Comparison of ENCODE assay signal across 1 cellular context in the genomic region with DNA sequence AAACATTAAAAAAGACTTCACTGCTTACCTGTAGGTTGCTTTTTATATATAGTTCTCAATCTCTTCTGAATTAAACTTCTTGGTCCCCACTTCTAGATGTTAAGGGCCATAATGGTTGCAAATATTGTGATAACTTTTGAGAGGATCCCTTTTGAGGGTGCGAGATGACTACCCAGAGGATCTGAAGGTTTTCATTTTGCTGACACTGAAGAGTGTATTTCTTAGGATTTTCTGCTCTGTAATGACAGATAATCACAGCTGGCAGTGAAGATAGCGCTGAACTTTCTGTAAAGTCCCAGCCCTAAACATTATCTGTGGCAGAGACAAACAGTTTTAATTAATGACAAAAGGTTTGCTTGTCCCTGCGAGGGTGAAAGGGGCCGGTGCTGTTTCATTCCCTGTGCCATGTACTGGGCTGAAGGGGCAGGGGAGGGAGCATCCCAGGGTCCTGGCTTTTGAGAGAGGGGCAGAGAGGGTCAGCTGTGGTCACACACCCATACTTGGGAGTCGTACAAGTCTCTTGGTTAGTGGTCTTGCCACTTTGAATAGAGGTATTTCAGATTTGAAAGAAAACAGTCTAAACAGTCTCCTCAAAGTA.
TF ChIP-seq lines count a peak whose summit lies in the region.

No MANE protein-coding gene starts in this region.

TF ChIP-seq in K562, 482 proteins besides CTCF, POLR2A, EP300 and RAD21 (continued from another document and continues in another):
- TF ChIP-seq, protein P1, sequence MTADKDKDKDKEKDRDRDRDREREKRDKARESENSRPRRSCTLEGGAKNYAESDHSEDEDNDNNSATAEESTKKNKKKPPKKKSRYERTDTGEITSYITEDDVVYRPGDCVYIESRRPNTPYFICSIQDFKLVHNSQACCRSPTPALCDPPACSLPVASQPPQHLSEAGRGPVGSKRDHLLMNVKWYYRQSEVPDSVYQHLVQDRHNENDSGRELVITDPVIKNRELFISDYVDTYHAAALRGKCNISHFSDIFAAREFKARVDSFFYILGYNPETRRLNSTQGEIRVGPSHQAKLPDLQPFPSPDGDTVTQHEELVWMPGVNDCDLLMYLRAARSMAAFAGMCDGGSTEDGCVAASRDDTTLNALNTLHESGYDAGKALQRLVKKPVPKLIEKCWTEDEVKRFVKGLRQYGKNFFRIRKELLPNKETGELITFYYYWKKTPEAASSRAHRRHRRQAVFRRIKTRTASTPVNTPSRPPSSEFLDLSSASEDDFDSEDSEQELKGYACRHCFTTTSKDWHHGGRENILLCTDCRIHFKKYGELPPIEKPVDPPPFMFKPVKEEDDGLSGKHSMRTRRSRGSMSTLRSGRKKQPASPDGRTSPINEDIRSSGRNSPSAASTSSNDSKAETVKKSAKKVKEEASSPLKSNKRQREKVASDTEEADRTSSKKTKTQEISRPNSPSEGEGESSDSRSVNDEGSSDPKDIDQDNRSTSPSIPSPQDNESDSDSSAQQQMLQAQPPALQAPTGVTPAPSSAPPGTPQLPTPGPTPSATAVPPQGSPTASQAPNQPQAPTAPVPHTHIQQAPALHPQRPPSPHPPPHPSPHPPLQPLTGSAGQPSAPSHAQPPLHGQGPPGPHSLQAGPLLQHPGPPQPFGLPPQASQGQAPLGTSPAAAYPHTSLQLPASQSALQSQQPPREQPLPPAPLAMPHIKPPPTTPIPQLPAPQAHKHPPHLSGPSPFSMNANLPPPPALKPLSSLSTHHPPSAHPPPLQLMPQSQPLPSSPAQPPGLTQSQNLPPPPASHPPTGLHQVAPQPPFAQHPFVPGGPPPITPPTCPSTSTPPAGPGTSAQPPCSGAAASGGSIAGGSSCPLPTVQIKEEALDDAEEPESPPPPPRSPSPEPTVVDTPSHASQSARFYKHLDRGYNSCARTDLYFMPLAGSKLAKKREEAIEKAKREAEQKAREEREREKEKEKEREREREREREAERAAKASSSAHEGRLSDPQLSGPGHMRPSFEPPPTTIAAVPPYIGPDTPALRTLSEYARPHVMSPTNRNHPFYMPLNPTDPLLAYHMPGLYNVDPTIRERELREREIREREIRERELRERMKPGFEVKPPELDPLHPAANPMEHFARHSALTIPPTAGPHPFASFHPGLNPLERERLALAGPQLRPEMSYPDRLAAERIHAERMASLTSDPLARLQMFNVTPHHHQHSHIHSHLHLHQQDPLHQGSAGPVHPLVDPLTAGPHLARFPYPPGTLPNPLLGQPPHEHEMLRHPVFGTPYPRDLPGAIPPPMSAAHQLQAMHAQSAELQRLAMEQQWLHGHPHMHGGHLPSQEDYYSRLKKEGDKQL (CRISPR knock-in tag; IDR thresholded peaks at IDR 0.05; ENCODE audit: borderline replicate concordance), result no peak
- TF ChIP-seq, protein P2, sequence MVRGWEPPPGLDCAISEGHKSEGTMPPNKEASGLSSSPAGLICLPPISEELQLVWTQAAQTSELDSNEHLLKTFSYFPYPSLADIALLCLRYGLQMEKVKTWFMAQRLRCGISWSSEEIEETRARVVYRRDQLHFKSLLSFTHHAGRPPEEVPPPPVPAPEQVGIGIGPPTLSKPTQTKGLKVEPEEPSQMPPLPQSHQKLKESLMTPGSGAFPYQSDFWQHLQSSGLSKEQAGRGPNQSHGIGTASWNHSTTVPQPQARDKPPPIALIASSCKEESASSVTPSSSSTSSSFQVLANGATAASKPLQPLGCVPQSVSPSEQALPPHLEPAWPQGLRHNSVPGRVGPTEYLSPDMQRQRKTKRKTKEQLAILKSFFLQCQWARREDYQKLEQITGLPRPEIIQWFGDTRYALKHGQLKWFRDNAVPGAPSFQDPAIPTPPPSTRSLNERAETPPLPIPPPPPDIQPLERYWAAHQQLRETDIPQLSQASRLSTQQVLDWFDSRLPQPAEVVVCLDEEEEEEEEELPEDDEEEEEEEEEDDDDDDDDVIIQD (CRISPR knock-in tag; IDR thresholded peaks at IDR 0.05), result no peak
- peak; percentile 73 for TF ChIP-seq BCOR (IDR thresholded peaks at IDR 0.05)
- peak; percentile 60; the same call in 1 of the 2 replicates for TF ChIP-seq PHB2 (IDR thresholded peaks at IDR 0.05; ENCODE audit: low read depth)
- TF ChIP-seq PML (IDR thresholded peaks at IDR 0.05; ENCODE audit: low read length), result peak; percentile 91
- TF ChIP-seq CBFA2T2 (conservative IDR thresholded peaks at IDR 0.05), result peak; percentile 88
- peak; percentile 77 for TF ChIP-seq FOXM1 (IDR thresholded peaks at IDR 0.05; ENCODE audit: low read depth)
- TF ChIP-seq FOXM1 (CRISPR knock-in tag; IDR thresholded peaks at IDR 0.05; ENCODE audit: low read depth), result no peak
- TF ChIP-seq SIX5 (IDR thresholded peaks at IDR 0.05; ENCODE audit: borderline replicate concordance in 1 of 2, insufficient read depth in 1 of 2, low read depth in 1 of 2, low read length in 2 of 2), result no peak
- peak; percentile 87 for TF ChIP-seq MTA2 (IDR thresholded peaks at IDR 0.05; ENCODE audit: low read depth)
- peak; percentile 58 to 83; a peak in 2 of 4 replicates for TF ChIP-seq TRIM24 (IDR thresholded peaks at IDR 0.05)
- no peak for TF ChIP-seq PTBP1 (IDR thresholded peaks at IDR 0.05; ENCODE audit: low read depth, low read length)
- no peak for TF ChIP-seq MXI1 (IDR thresholded peaks at IDR 0.05; ENCODE audit: low read depth, low read length)
- TF ChIP-seq ZKSCAN8 (CRISPR knock-in tag; IDR thresholded peaks at IDR 0.05), result no peak
- TF ChIP-seq, protein P3, sequence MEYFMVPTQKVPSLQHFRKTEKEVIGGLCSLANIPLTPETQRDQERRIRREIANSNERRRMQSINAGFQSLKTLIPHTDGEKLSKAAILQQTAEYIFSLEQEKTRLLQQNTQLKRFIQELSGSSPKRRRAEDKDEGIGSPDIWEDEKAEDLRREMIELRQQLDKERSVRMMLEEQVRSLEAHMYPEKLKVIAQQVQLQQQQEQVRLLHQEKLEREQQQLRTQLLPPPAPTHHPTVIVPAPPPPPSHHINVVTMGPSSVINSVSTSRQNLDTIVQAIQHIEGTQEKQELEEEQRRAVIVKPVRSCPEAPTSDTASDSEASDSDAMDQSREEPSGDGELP (CRISPR knock-in tag; IDR thresholded peaks at IDR 0.05; ENCODE audit: borderline replicate concordance), result peak; percentile 42; the same call in 1 of the 2 replicates
- TF ChIP-seq ZNF316 (IDR thresholded peaks at IDR 0.05), result peak; percentile 49
- peak; percentile 86 for TF ChIP-seq SMARCC2 (IDR thresholded peaks at IDR 0.05; ENCODE audit: low read depth)
- TF ChIP-seq CEBPB (tag; IDR thresholded peaks at IDR 0.05), result no peak
- TF ChIP-seq POLR2B (IDR thresholded peaks at IDR 0.05; ENCODE audit: low read depth, partially characterized antibody), result no peak
- peak; percentile 79 for TF ChIP-seq MAFG (tag; conservative IDR thresholded peaks at IDR 0.05)
- TF ChIP-seq KDM4B (IDR thresholded peaks at IDR 0.05; ENCODE audit: borderline replicate concordance in 2 of 2, low read depth in 1 of 2), result no peak
- TF ChIP-seq MTA3 (IDR thresholded peaks at IDR 0.05; ENCODE audit: borderline replicate concordance), result no peak
- no peak for TF ChIP-seq ZBTB17 (CRISPR knock-in tag; IDR thresholded peaks at IDR 0.05)
- TF ChIP-seq CBX3 (IDR thresholded peaks at IDR 0.05; ENCODE audit: borderline replicate concordance in 1 of 2, low read length in 2 of 2), result peak in 1 of 2 experiments; percentile 20; a peak in 1 of 3 replicates
- peak; percentile 68 for TF ChIP-seq MAFK (IDR thresholded peaks at IDR 0.05; ENCODE audit: low read length)
- TF ChIP-seq PHF21A (IDR thresholded peaks at IDR 0.05; ENCODE audit: borderline replicate concordance, low read depth), result no peak
- peak; percentile 42; the same call in 1 of the 2 replicates for TF ChIP-seq DMBX1 (CRISPR knock-in tag; IDR thresholded peaks at IDR 0.05; ENCODE audit: borderline replicate concordance)
- TF ChIP-seq NFIX (CRISPR knock-in tag; IDR thresholded peaks at IDR 0.05; ENCODE audit: low read depth), result no peak
- TF ChIP-seq ADNP (tag; IDR thresholded peaks at IDR 0.05), result no peak
- no peak for TF ChIP-seq ZNF583 (CRISPR knock-in tag; IDR thresholded peaks at IDR 0.05)
- TF ChIP-seq ZNF124 (CRISPR knock-in tag; IDR thresholded peaks at IDR 0.05), result no peak
- TF ChIP-seq ZNF57 (CRISPR knock-in tag; IDR thresholded peaks at IDR 0.05), result no peak
- TF ChIP-seq RCOR1 (IDR thresholded peaks at IDR 0.05; ENCODE audit: borderline replicate concordance in 1 of 2, low read depth in 2 of 2, low read length in 2 of 2), result peak; percentile 55 to 89; a peak in 3 of 4 replicates
- TF ChIP-seq EP400 (IDR thresholded peaks at IDR 0.05), result no peak
- peak; percentile 94 for TF ChIP-seq DPF2 (IDR thresholded peaks at IDR 0.05)
- TF ChIP-seq ZNF584 (CRISPR knock-in tag; IDR thresholded peaks at IDR 0.05; ENCODE audit: low read depth), result peak; percentile 42; the same call in 1 of the 2 replicates
- TF ChIP-seq NFE2 (IDR thresholded peaks at IDR 0.05; ENCODE audit: low read depth), result peak; percentile 86
- no peak for TF ChIP-seq NRF1 (conservative IDR thresholded peaks at IDR 0.05 in 1 of 2, IDR thresholded peaks at IDR 0.05 in 1 of 2)
- no peak for TF ChIP-seq MED1 (CRISPR knock-in tag; IDR thresholded peaks at IDR 0.05; ENCODE audit: borderline replicate concordance)
- 0 out of 2 replicates have a peak, but pooled peaks have one; percentile 42 for TF ChIP-seq ZNF644 (tag; IDR thresholded peaks at IDR 0.05; ENCODE audit: low read depth)
- TF ChIP-seq MBD2 (IDR thresholded peaks at IDR 0.05; ENCODE audit: borderline replicate concordance, low read depth), result 0 out of 2 replicates have a peak, but pooled peaks have one; percentile 36
- TF ChIP-seq NCOR1 (IDR thresholded peaks at IDR 0.05), result peak; percentile 88
- no peak for TF ChIP-seq XRCC3 (IDR thresholded peaks at IDR 0.05)
- TF ChIP-seq ETS2 (tag; IDR thresholded peaks at IDR 0.05; ENCODE audit: borderline replicate concordance, poor library complexity, severe bottlenecking), result no peak
- TF ChIP-seq, protein P4, sequence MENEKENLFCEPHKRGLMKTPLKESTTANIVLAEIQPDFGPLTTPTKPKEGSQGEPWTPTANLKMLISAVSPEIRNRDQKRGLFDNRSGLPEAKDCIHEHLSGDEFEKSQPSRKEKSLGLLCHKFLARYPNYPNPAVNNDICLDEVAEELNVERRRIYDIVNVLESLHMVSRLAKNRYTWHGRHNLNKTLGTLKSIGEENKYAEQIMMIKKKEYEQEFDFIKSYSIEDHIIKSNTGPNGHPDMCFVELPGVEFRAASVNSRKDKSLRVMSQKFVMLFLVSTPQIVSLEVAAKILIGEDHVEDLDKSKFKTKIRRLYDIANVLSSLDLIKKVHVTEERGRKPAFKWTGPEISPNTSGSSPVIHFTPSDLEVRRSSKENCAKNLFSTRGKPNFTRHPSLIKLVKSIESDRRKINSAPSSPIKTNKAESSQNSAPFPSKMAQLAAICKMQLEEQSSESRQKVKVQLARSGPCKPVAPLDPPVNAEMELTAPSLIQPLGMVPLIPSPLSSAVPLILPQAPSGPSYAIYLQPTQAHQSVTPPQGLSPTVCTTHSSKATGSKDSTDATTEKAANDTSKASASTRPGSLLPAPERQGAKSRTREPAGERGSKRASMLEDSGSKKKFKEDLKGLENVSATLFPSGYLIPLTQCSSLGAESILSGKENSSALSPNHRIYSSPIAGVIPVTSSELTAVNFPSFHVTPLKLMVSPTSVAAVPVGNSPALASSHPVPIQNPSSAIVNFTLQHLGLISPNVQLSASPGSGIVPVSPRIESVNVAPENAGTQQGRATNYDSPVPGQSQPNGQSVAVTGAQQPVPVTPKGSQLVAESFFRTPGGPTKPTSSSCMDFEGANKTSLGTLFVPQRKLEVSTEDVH (IDR thresholded peaks at IDR 0.05; ENCODE audit: low read depth, partially characterized antibody), result peak; percentile 22
- TF ChIP-seq TBL1XR1 (IDR thresholded peaks at IDR 0.05; ENCODE audit: low read length in 2 of 2), result peak in 1 of 2 experiments; percentile 73; a peak in 2 of 4 replicates
- TF ChIP-seq SMARCE1 (IDR thresholded peaks at IDR 0.05), result peak; percentile 87
- TF ChIP-seq GATA2 (CRISPR knock-in tag; IDR thresholded peaks at IDR 0.05), result peak; percentile 78
- no peak for TF ChIP-seq THRAP3 (IDR thresholded peaks at IDR 0.05; ENCODE audit: borderline replicate concordance)
- TF ChIP-seq, protein P5, sequence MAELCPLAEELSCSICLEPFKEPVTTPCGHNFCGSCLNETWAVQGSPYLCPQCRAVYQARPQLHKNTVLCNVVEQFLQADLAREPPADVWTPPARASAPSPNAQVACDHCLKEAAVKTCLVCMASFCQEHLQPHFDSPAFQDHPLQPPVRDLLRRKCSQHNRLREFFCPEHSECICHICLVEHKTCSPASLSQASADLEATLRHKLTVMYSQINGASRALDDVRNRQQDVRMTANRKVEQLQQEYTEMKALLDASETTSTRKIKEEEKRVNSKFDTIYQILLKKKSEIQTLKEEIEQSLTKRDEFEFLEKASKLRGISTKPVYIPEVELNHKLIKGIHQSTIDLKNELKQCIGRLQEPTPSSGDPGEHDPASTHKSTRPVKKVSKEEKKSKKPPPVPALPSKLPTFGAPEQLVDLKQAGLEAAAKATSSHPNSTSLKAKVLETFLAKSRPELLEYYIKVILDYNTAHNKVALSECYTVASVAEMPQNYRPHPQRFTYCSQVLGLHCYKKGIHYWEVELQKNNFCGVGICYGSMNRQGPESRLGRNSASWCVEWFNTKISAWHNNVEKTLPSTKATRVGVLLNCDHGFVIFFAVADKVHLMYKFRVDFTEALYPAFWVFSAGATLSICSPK (IDR thresholded peaks at IDR 0.05; ENCODE audit: borderline replicate concordance), result no peak
- TF ChIP-seq, protein P6, sequence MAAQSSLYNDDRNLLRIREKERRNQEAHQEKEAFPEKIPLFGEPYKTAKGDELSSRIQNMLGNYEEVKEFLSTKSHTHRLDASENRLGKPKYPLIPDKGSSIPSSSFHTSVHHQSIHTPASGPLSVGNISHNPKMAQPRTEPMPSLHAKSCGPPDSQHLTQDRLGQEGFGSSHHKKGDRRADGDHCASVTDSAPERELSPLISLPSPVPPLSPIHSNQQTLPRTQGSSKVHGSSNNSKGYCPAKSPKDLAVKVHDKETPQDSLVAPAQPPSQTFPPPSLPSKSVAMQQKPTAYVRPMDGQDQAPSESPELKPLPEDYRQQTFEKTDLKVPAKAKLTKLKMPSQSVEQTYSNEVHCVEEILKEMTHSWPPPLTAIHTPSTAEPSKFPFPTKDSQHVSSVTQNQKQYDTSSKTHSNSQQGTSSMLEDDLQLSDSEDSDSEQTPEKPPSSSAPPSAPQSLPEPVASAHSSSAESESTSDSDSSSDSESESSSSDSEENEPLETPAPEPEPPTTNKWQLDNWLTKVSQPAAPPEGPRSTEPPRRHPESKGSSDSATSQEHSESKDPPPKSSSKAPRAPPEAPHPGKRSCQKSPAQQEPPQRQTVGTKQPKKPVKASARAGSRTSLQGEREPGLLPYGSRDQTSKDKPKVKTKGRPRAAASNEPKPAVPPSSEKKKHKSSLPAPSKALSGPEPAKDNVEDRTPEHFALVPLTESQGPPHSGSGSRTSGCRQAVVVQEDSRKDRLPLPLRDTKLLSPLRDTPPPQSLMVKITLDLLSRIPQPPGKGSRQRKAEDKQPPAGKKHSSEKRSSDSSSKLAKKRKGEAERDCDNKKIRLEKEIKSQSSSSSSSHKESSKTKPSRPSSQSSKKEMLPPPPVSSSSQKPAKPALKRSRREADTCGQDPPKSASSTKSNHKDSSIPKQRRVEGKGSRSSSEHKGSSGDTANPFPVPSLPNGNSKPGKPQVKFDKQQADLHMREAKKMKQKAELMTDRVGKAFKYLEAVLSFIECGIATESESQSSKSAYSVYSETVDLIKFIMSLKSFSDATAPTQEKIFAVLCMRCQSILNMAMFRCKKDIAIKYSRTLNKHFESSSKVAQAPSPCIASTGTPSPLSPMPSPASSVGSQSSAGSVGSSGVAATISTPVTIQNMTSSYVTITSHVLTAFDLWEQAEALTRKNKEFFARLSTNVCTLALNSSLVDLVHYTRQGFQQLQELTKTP (IDR thresholded peaks at IDR 0.05; ENCODE audit: low read depth in 1 of 2, partially characterized antibody in 2 of 2), result peak in 1 of 2 experiments; percentile 25
- peak; percentile 48 for TF ChIP-seq TAF9B (IDR thresholded peaks at IDR 0.05; ENCODE audit: partially characterized antibody)
- no peak; the same call in 1 of the 2 replicates for TF ChIP-seq CTBP1 (IDR thresholded peaks at IDR 0.05; ENCODE audit: borderline replicate concordance)
